ENCODE assay signal across 16 cellular contexts in the genomic region with DNA sequence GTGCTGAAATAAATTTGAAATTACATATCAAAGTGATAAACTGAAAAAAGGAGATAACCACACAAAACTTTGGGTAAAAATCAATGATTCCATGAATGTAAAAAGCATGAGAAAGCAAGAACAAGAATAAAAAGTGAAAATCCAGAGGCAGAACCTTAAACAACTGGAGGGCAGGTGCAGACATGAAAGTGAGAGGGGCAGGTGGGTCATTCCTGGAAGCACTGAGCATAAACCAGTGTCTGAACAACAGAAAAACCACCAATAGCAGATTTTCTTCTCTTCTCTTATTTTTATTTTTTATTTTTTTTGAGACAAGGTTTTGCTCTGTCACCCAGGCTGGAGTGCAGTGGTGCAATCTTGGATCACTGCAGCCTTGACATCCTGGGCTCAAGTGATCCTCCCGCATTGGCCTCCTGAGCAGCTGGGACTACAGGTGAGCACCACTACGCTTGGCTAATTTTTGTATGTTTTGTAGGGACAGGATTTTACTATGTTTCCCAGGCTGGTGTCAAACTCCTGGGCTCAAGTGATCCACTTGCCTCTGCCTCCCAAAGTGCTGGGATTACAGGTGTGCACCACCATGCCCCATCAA. TPM values are rescaled to one million over a fixed set of nuclear protein-coding genes. Genes with fewer than 3 reads are reported as not detected.
DNase-seq lines count a peak whose midpoint lies in the region; ATAC-seq, FAIRE-seq and TF ChIP-seq lines count a peak whose summit lies in the region.
"Had no signal": no experiment of that assay in that cellular context is flagged by ENCODE, and none has a peak within 500 bp of the region (broad histone marks: within the 10 kb centered on the region; RNA-seq: fewer than 3 reads in every experiment).

No MANE protein-coding gene starts in this region.

- peak overlapping the region; percentile 86 for H3K27ac ChIP-seq in H9 (ENCODE audit: insufficient read length, low read depth, low read length)
- H3K27ac ChIP-seq in GM12878 (ENCODE audit: control insufficient read depth, insufficient read depth), result peak overlapping the region; percentile 89
- H3K27ac ChIP-seq in parathyroid adenoma, result peak overlapping the region; percentile 92
- no peak overlapping the region for H3K27ac ChIP-seq in WERI-Rb-1

- H3K27me3 ChIP-seq in H9 (ENCODE audit: insufficient read depth, low read length) (no peaks in the 10 kb centered on the region), GM12878 (replicated peaks in 1 of 2; ENCODE audit: control insufficient read depth in 2 of 2, insufficient read depth in 2 of 2, low read length in 1 of 2) (no peaks in the 10 kb centered on the region), parathyroid adenoma (ENCODE audit: control insufficient read depth, insufficient read depth, low read length) (no peaks in the 10 kb centered on the region), WERI-Rb-1 (ENCODE audit: insufficient read depth, low read depth, severe bottlenecking) (no peaks in the 10 kb centered on the region)

- H3K18ac ChIP-seq in H9 (ENCODE audit: insufficient read length, low read depth, low read length), result peak overlapping the region; percentile 49

- no CpG with 5 or more reads among the region's 2 CpGs for WGBS in H9 (ENCODE audit: extremely low coverage, insufficient read length, low lambda C conversion rate)
- WGBS in GM12878 (ENCODE audit: insufficient coverage, insufficient replicate concordance, low lambda C conversion rate, missing lambda C conversion rate), result 70% methylated on average over 2 of the region's 2 CpGs

- no peak overlapping the region for H3K23ac ChIP-seq in H9 (ENCODE audit: insufficient read length, low read depth, low read length)

- H4K91ac ChIP-seq in H9 (ENCODE audit: insufficient read length, low read depth, low read length), result peak overlapping the region; percentile 46

- H3K56ac ChIP-seq in H9 (ENCODE audit: insufficient read length, low read depth, low read length), result no peak overlapping the region

- no peak for TF ChIP-seq POLR2A in GM12878 (IDR thresholded peaks at IDR 0.05; ENCODE audit: low read depth, low read length)

- no peak overlapping the region; the same call in 1 of the 2 replicates for H3K14ac ChIP-seq in H9 (ENCODE audit: insufficient read depth, low read length)

- no peak overlapping the region for H3K4me3 Mint-ChIP-seq in H9
- H3K4me3 Mint-ChIP-seq: activated T-helper 1 cell treated with anti-CD3 and anti-CD28 coated beads, Interleukin-12 subunit alpha, Interleukin-12 subunit beta, Interleukin-2, Interleukin-4 antibody, amounts not matched to agents 30 ng/mL and 10 ng/mL and 1 ng/mL, durations not matched to agents 14 hours and 24 hours and 36 hours; neural crest cell had no signal

- H3K9ac ChIP-seq in H9 (ENCODE audit: extremely low read depth, insufficient read length, low read length), result no peak overlapping the region
- H3K9ac ChIP-seq in GM12878 (ENCODE audit: control insufficient read depth, insufficient read depth, low read length), result peak overlapping the region; percentile 69; the same call in 1 of the 2 replicates
- H3K9ac ChIP-seq in parathyroid adenoma, result no peak overlapping the region

- peaks cover 33 to 36% of the 10 kb centered on the region in 2 experiments for H3K4me1 Mint-ChIP-seq in H9

- peak overlapping the region; percentile 8; the same call in 1 of the 2 replicates for H3K4me3 ChIP-seq in GM12878
- no peak overlapping the region for H3K4me3 ChIP-seq in parathyroid adenoma (ENCODE audit: low read depth, low read length)
- H3K4me3 ChIP-seq in WERI-Rb-1 (ENCODE audit: low read depth, low read length), result no peak overlapping the region
- H3K4me3 ChIP-seq: K562 had no signal

- H3K27me3 Mint-ChIP-seq in H9 (ENCODE audit: low read depth), result peaks cover 2% of the 10 kb centered on the region; the same call in 1 of the 2 replicates

- RAD21 ChIA-PET in GM12878 (lab: Charles Lee; ENCODE audit: unreplicated experiment), result interaction anchor here (1.7 kb wide), 1 partner anchor 65 kb away, joined by 4 read pairs; no protein-coding TSS in a partner anchor

- DNase-seq in H9 (no peak), GM12878 (ENCODE audit: low read depth, low spot score) (no peak), left cardiac atrium (no peak), COR-L47 (lab: John Stamatoyannopoulos, UW) (no peak), WERI-Rb-1 (no peak)
- no peak for DNase-seq in activated CD8-positive, alpha-beta memory T cell treated with anti-CD3 and anti-CD28 coated beads, Interleukin-2, amount 50 U/mL, for 48 hours
- DNase-seq: activated CD4-positive, CD25-positive, alpha-beta regulatory T cell treated with anti-CD3 and anti-CD28 coated beads, Interleukin-2, amount 50 U/mL, for 72 hours; HCEC 1CT; head of caudate nucleus had no signal

- in situ Hi-C loops in GM12878 (cut with MboI), result no loop called here

- H3K79me2 ChIP-seq in H9 (ENCODE audit: insufficient read depth, low read length), result no peaks in the 10 kb centered on the region
- H3K79me2 ChIP-seq in GM12878 (ENCODE audit: control insufficient read depth, insufficient read depth, low read length), result no peaks in the 10 kb centered on the region
- H3K79me2 ChIP-seq in parathyroid adenoma, result no peaks in the 10 kb centered on the region

- intact Hi-C loops in GM12878 (cut with micrococcal nuclease; ENCODE audit: unreplicated experiment), result no loop called here
- intact Hi-C loops in left cardiac atrium (cut with DNase I), result no loop called here

- BruUV-seq in GM12878 (replicated peaks; lab: Mats Ljungman, UMichigan), result no TSS peak

- H4K5ac ChIP-seq in H9 (ENCODE audit: insufficient read length, low read depth, low read length), result peak overlapping the region; percentile 95

- H3K36me3 ChIP-seq in GM12878 (ENCODE audit: control insufficient read depth in 2 of 2, insufficient read depth in 2 of 2, low read length in 1 of 2) (no peaks in the 10 kb centered on the region), parathyroid adenoma (ENCODE audit: control insufficient read depth, insufficient read depth, low read length) (no peaks in the 10 kb centered on the region), WERI-Rb-1 (no peaks in the 10 kb centered on the region)

- TF ChIP-seq EP300 in GM12878 (IDR thresholded peaks at IDR 0.05; ENCODE audit: borderline replicate concordance in 1 of 2, control insufficient read depth in 1 of 2, low read depth in 2 of 2, low read length in 2 of 2), result no peak

- SMC1A ChIA-PET in GM12878 (lab: Charles Lee; ENCODE audit: uncharacterized antibody, unreplicated experiment), result no interaction called here

- FAIRE-seq in GM12878 (lab: Jason Lieb, UNC), result no peak
- FAIRE-seq: endometrium, K562 had no signal

- H3K9me3 Mint-ChIP-seq in H9, result peaks cover 20 to 38% of the 10 kb centered on the region in 2 experiments
- H3K9me3 Mint-ChIP-seq: neural crest cell had no signal

- 0 out of 2 replicates have a peak overlapping the region, but pooled peaks have one; percentile 81 for H3K4ac ChIP-seq in H9 (ENCODE audit: low read depth, low read length)

- no peak for TF ChIP-seq CTCF in H9 (conservative IDR thresholded peaks at IDR 0.05)
- no peak for TF ChIP-seq CTCF in GM12878 (IDR thresholded peaks at IDR 0.05 in 2 of 3, conservative IDR thresholded peaks at IDR 0.05 in 1 of 3; ENCODE audit: control insufficient read depth in 2 of 3, extremely low read depth in 1 of 3, insufficient read depth in 1 of 3, low read depth in 3 of 3, low read length in 3 of 3)
- no peak for TF ChIP-seq CTCF in parathyroid adenoma (IDR thresholded peaks at IDR 0.05)
- TF ChIP-seq CTCF in WERI-Rb-1 (IDR thresholded peaks at IDR 0.05; ENCODE audit: low read depth, low read length), result no peak

- H3K9me3 ChIP-seq in H9 (ENCODE audit: control insufficient read depth, low read depth, low read length) (no peaks in the 10 kb centered on the region), GM12878 (replicated peaks; ENCODE audit: control insufficient read depth, insufficient read depth, low read length) (peaks cover 8% of the 10 kb centered on the region), parathyroid adenoma (ENCODE audit: control insufficient read depth, low read length) (no peaks in the 10 kb centered on the region), WERI-Rb-1 (ENCODE audit: severe bottlenecking) (peaks cover 5% of the 10 kb centered on the region)

- H3T11ph ChIP-seq in H9 (ENCODE audit: low read length), result no peak overlapping the region

- H4K20me1 ChIP-seq in H9 (ENCODE audit: control insufficient read depth, insufficient read depth, insufficient read length), result no peaks in the 10 kb centered on the region
- no peaks in the 10 kb centered on the region for H4K20me1 ChIP-seq in GM12878 (ENCODE audit: control insufficient read depth, insufficient read depth)

- no peak for TF ChIP-seq RAD21 in GM12878 (IDR thresholded peaks at IDR 0.05; ENCODE audit: insufficient read depth, low read depth, low read length)

- no peak overlapping the region for H2BK5ac ChIP-seq in H9 (ENCODE audit: insufficient read length, low read length)

- ATAC-seq in GM18498 (IDR thresholded peaks at IDR 0.05; ENCODE audit: unreplicated experiment) (peak; percentile 40), GM12878 (peak; percentile 25), left cardiac atrium (no peak)

- POLR2A ChIA-PET in GM12878 (lab: Charles Lee), result no interaction called here

- peak overlapping the region; percentile 11 for H4K8ac ChIP-seq in H9 (replicated peaks; ENCODE audit: insufficient read length, low read depth, low read length)

- H3K36me3 Mint-ChIP-seq in H9 (ENCODE audit: insufficient read depth in 1 of 3, low read depth in 3 of 3), result peaks cover 7 to 39% (median 7%) of the 10 kb centered on the region in 3 experiments; a peak in 6 of 7 replicates

- peak overlapping the region; percentile 39 for H2AK5ac ChIP-seq in H9 (ENCODE audit: insufficient read length, low read length)

- H2BK20ac ChIP-seq in H9 (ENCODE audit: low read depth, low read length, poor library complexity, severe bottlenecking), result peak overlapping the region; percentile 66

- CTCF ChIA-PET in GM12878 (lab: Yijun Ruan, JAX), result interaction anchor here (0.5 to 0.6 kb wide), 2 partner anchors 10 to 54 kb away, joined by 3 read pairs; no protein-coding TSS in a partner anchor

- H3K23me2 ChIP-seq in H9 (ENCODE audit: insufficient read length, low read depth, low read length, poor library complexity, severe bottlenecking), result no peaks in the 10 kb centered on the region

- H2BK15ac ChIP-seq in H9 (ENCODE audit: low read depth, low read length), result no peak overlapping the region

- H2BK120ac ChIP-seq in H9 (ENCODE audit: low read depth, low read length, poor library complexity, severe bottlenecking), result peak overlapping the region; percentile 52

- H3K4me1 ChIP-seq in H9 (ENCODE audit: insufficient read depth, low read length) (peaks cover 4% of the 10 kb centered on the region; the same call in 1 of the 2 replicates), GM12878 (ENCODE audit: control insufficient read depth, insufficient read depth, low read length) (peaks cover 33% of the 10 kb centered on the region), parathyroid adenoma (peaks cover 16% of the 10 kb centered on the region)

- no peak overlapping the region for H2AFZ ChIP-seq in H9 (ENCODE audit: low read length)
- H2AFZ ChIP-seq in GM12878 (ENCODE audit: control insufficient read depth, low read depth, low read length), result peak overlapping the region; percentile 63; the same call in 1 of the 2 replicates
- peak overlapping the region; percentile 80 for H2AFZ ChIP-seq in parathyroid adenoma

- peak overlapping the region; percentile 66 to 98 (median 97); a peak in 5 of 7 replicates for H3K27ac Mint-ChIP-seq in H9
- H3K27ac Mint-ChIP-seq: activated T-helper 1 cell treated with anti-CD3 and anti-CD28 coated beads, Interleukin-12 subunit alpha, Interleukin-12 subunit beta, Interleukin-2, Interleukin-4 antibody, amounts not matched to agents 30 ng/mL and 10 ng/mL and 1 ng/mL, durations not matched to agents 14 hours and 24 hours and 36 hours had no signal

- no peak overlapping the region for H3K4me2 ChIP-seq in H9 (ENCODE audit: insufficient read depth, insufficient read length, low read length)
- H3K4me2 ChIP-seq in GM12878 (ENCODE audit: control insufficient read depth, insufficient read depth), result peak overlapping the region; percentile 93
- H3K4me2 ChIP-seq in parathyroid adenoma (ENCODE audit: low read length), result no peak overlapping the region

- no peaks in the 10 kb centered on the region for H3K79me1 ChIP-seq in H9 (ENCODE audit: insufficient read depth, low read depth, low read length, poor library complexity, severe bottlenecking)

- peak overlapping the region; percentile 75 for H2BK12ac ChIP-seq in H9 (ENCODE audit: insufficient read length, low read depth, low read length)

RNA-seq across cellular contexts. Expression of gene GPR78, which starts 46.8 kb away (rescaled TPM):
- 3.1 and 3.4 TPM in 2 replicates for total RNA-seq in H9 (2021)
- total RNA-seq in GM12878 (2013; cell fraction: nucleolus; rRNA removed), result 0.15 TPM in 1 of 2 replicates, not detected in the other
- total RNA-seq in GM12878 (2014; rRNA removed), result not detected in 2 replicates
- not detected in 2 replicates for total RNA-seq in GM12878 (2014; rRNA removed; fragmentation: Illumina TruSeq; extraction: Trizol)
- not detected in 2 replicates for total RNA-seq in GM12878 (2021)
- not detected for polyA plus RNA-seq in GM12878 (2011; ENCODE audit: low read depth)
- polyA plus RNA-seq in GM12878 (2011; rRNA removed), result not detected in 2 replicates
- not detected in 2 replicates for polyA plus RNA-seq in GM12878 (2011; cell fraction: cytosol; rRNA removed)
- polyA plus RNA-seq in GM12878 (2011; cell fraction: nucleus; rRNA removed), result not detected in 2 replicates
- polyA plus RNA-seq in GM12878 (2012), result not detected in 2 replicates
- polyA plus RNA-seq in GM12878 (2014; fragmentation: Illumina TruSeq; extraction: Trizol), result 0.03 TPM in 1 of 2 replicates, not detected in the other
- polyA plus RNA-seq in GM12878 (2014; fragmentation: Nextera tagmentation; extraction: Ambion mirVana), result not detected
- not detected in 2 replicates for polyA plus RNA-seq in GM12878 (2014; rRNA removed)
- polyA plus RNA-seq in GM12878 (2016; fragmentation: Nextera tagmentation; extraction: Ambion mirVana), result not detected
- not detected in 2 replicates for polyA minus RNA-seq in GM12878 (2011; rRNA and poly(A)+ RNA removed)
- not detected in 2 replicates for polyA minus RNA-seq in GM12878 (2011; cell fraction: cytosol; rRNA and poly(A)+ RNA removed)
- polyA minus RNA-seq in GM12878 (2011; cell fraction: nucleus; rRNA and poly(A)+ RNA removed), result not detected in 2 replicates
- total RNA-seq in left cardiac atrium, result under 1 TPM in 1 of 2 donors, not detected in 1; 0.06 TPM
- total RNA-seq: activated T-helper 1 cell treated with anti-CD3 and anti-CD28 coated beads, Interleukin-12 subunit alpha, Interleukin-12 subunit beta, Interleukin-2, Interleukin-4 antibody, amounts not matched to agents 30 ng/mL and 10 ng/mL and 1 ng/mL, durations not matched to agents 14 hours and 24 hours and 36 hours; liver; neural crest cell had no signal
- polyA plus RNA-seq: liver had no signal

RNA-seq across cellular contexts. Expression of gene CPZ, which starts 59.2 kb away (rescaled TPM):
- 36.4 and 37.3 TPM in 2 replicates for total RNA-seq in H9 (2021)
- not detected in 2 replicates for total RNA-seq in GM12878 (2013; cell fraction: nucleolus; rRNA removed)
- not detected in 2 replicates for total RNA-seq in GM12878 (2014; rRNA removed)
- total RNA-seq in GM12878 (2014; rRNA removed; fragmentation: Illumina TruSeq; extraction: Trizol), result not detected in 2 replicates
- total RNA-seq in GM12878 (2021), result not detected in 2 replicates
- polyA plus RNA-seq in GM12878 (2011; ENCODE audit: low read depth), result not detected
- polyA plus RNA-seq in GM12878 (2011; rRNA removed), result not detected in 2 replicates
- polyA plus RNA-seq in GM12878 (2011; cell fraction: cytosol; rRNA removed), result not detected in 2 replicates
- 0.07 TPM in 1 of 2 replicates, not detected in the other for polyA plus RNA-seq in GM12878 (2011; cell fraction: nucleus; rRNA removed)
- polyA plus RNA-seq in GM12878 (2012), result not detected in 2 replicates
- not detected in 2 replicates for polyA plus RNA-seq in GM12878 (2014; fragmentation: Illumina TruSeq; extraction: Trizol)
- polyA plus RNA-seq in GM12878 (2014; fragmentation: Nextera tagmentation; extraction: Ambion mirVana), result not detected
- polyA plus RNA-seq in GM12878 (2014; rRNA removed), result not detected in 2 replicates
- not detected for polyA plus RNA-seq in GM12878 (2016; fragmentation: Nextera tagmentation; extraction: Ambion mirVana)
- not detected in 2 replicates for polyA minus RNA-seq in GM12878 (2011; rRNA and poly(A)+ RNA removed)
- polyA minus RNA-seq in GM12878 (2011; cell fraction: cytosol; rRNA and poly(A)+ RNA removed), result not detected in 2 replicates
- polyA minus RNA-seq in GM12878 (2011; cell fraction: nucleus; rRNA and poly(A)+ RNA removed), result not detected in 2 replicates
- 1 to 10 TPM; 1.8 to 2.2 TPM for total RNA-seq in left cardiac atrium
- total RNA-seq: activated T-helper 1 cell treated with anti-CD3 and anti-CD28 coated beads, Interleukin-12 subunit alpha, Interleukin-12 subunit beta, Interleukin-2, Interleukin-4 antibody, amounts not matched to agents 30 ng/mL and 10 ng/mL and 1 ng/mL, durations not matched to agents 14 hours and 24 hours and 36 hours; neural crest cell had no signal

Comparison
In these comparisons a context has a peak if more than half of its experiments do, and no peak if none do; other contexts are left out.
1. ATAC-seq: peak in GM18498 (single experiment) and GM12878 (single experiment); none in left cardiac atrium (0 of 2).
2. RNA of gene CPZ, which starts 59.2 kb away (total RNA-seq): 36.4 to 37.3 TPM in H9; 1.8 to 2.2 TPM in left cardiac atrium and not detected in GM12878; every median in the first group is over 10 times any median in the second.